9 cellular contexts compared by ENCODE assay signal in the genomic region with DNA sequence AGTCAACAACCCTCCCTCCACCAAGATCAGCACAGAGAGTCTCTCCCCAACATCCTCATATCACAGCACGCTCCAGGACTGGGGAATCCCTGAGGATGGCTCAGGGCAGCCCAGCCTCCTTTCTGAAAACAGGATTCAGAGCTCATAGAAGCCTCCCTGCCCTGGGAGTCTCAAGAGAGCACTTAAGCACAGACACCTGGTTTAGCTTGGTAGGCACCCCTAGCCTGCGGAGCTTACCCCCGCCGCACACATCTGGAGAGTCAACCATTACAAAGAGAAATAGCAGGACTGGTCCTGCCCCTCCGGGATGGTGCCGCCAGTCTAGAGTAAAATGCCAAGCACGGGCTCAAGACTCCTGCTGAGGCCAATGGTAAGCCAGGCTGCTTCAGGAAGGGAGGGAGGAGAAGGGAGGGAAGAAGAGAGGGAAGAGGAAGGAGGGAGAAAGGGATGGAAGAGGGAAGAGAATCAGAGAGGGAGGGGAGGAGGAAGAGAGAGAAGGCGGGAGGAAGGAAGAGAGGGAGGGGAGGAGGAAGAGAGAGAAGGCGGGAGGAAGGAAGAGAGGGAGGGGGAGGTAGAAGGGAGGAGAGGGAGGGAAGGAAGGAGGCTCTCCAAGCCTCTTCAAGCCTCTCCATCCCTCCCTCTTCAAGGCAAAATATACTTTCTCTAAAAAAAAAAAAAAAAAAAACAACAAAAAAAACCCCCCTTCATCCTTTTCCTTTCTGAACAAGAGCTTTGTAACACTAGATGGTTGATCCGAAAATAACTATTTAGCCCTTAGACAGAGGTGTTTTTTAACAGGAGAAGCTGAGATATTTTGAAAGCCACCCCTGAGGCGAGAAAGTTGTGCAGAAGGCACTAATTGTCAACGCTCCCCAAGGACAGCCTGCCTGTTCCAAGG.
DNase-seq lines count a peak whose midpoint lies in the region; ATAC-seq, FAIRE-seq and TF ChIP-seq lines count a peak whose summit lies in the region.
"Had no signal": no experiment of that assay in that cellular context is flagged by ENCODE, and none has a peak within 500 bp of the region (broad histone marks: within the 10 kb centered on the region; RNA-seq: fewer than 3 reads in every experiment).

No MANE protein-coding gene starts in this region.

- H3K4me3 ChIP-seq in liver (ENCODE audit: low read depth in 1 of 3, low read length in 3 of 3) (peak overlapping the region in 1 of 3 donors; percentile 6), HepG2 (replicated peaks in 1 of 3; ENCODE audit: insufficient read depth in 1 of 3, low read depth in 2 of 3, low read length in 3 of 3) (no peak overlapping the region), mesendoderm (ENCODE audit: low read length) (peak overlapping the region; percentile 50)

- H3K4me1 ChIP-seq in liver (ENCODE audit: control insufficient read depth in 4 of 4, insufficient read depth in 4 of 4, low read length in 3 of 4) (peaks cover 5 to 34% (median 24%) of the 10 kb centered on the region in 4 donors), HepG2 (ENCODE audit: insufficient read depth, low read length) (no peaks in the 10 kb centered on the region), mesendoderm (ENCODE audit: control insufficient read depth, low read depth, low read length) (no peaks in the 10 kb centered on the region)

- H3K4me2 ChIP-seq in HepG2 (ENCODE audit: low read depth, low read length): no peak overlapping the region
- H3K4me2 ChIP-seq in mesendoderm (ENCODE audit: low read length): peak overlapping the region; percentile 82

- no peak overlapping the region for H2BK5ac ChIP-seq in mesendoderm (ENCODE audit: low read length)

- H3K9ac ChIP-seq in liver (ENCODE audit: low read depth in 1 of 2, low read length in 2 of 2) (peak overlapping the region in 1 of 2 donors; percentile 32), HepG2 (ENCODE audit: insufficient read depth, low read depth, low read length) (no peak overlapping the region), mesendoderm (ENCODE audit: low read length) (peak overlapping the region; percentile 47)

- TF ChIP-seq EP300 in HepG2 (IDR thresholded peaks at IDR 0.05; ENCODE audit: low read depth in 2 of 2, low read length in 2 of 2) (no peak), HepG2 (CRISPR knock-in tag; IDR thresholded peaks at IDR 0.05; ENCODE audit: borderline replicate concordance) (no peak)

- H2BK15ac ChIP-seq in mesendoderm (replicated peaks; ENCODE audit: low read depth): no peak overlapping the region

- intact Hi-C loops in HepG2 (cut with micrococcal nuclease; ENCODE audit: unreplicated experiment): no loop called here

- CTCF ChIA-PET in HepG2 (lab: Yijun Ruan, JAX; ENCODE audit: low intra/inter-chr PET ratio, low total read pairs): no interaction called here

- no peak overlapping the region for H4K5ac ChIP-seq in mesendoderm (ENCODE audit: low read length)

- TF ChIP-seq POLR2A in HepG2 (IDR thresholded peaks at IDR 0.05; ENCODE audit: insufficient read depth in 1 of 2, low read depth in 2 of 2, low read length in 2 of 2): no peak

- WGBS in liver: 61% methylated on average over 12 of the region's 12 CpGs
- 54% methylated on average over 12 of the region's 12 CpGs for WGBS in HepG2 (ENCODE audit: low lambda C conversion rate)
- no CpG with 5 or more reads among the region's 12 CpGs for WGBS in mesendoderm (ENCODE audit: extremely low coverage, insufficient coverage, low lambda C conversion rate)

- no TSS peak for BruUV-seq in HepG2 (replicated peaks; lab: Mats Ljungman, UMichigan)

- peak overlapping the region; percentile 4 for H3K23ac ChIP-seq in mesendoderm (ENCODE audit: low read length)

- H3K27me3 ChIP-seq in liver (ENCODE audit: control insufficient read depth in 4 of 4, insufficient read depth in 4 of 4, low read length in 3 of 4): no peaks in the 10 kb centered on the region
- peaks cover 3 to 31% of the 10 kb centered on the region in 2 experiments; a peak in 4 of 5 replicates for H3K27me3 ChIP-seq in HepG2 (ENCODE audit: control insufficient read depth in 1 of 2, insufficient read depth in 2 of 2, low read length in 2 of 2)
- no peaks in the 10 kb centered on the region for H3K27me3 ChIP-seq in mesendoderm (ENCODE audit: insufficient read depth, low read length, poor library complexity)

- H3K79me1 ChIP-seq in mesendoderm (ENCODE audit: low read length): no peaks in the 10 kb centered on the region

- peak overlapping the region; percentile 77 for H3K56ac ChIP-seq in mesendoderm (ENCODE audit: low read length)

- POLR2A ChIA-PET in HepG2 (lab: Yijun Ruan, JAX): no interaction called here

- no peak for TF ChIP-seq RAD21 in liver (IDR thresholded peaks at IDR 0.05)
- TF ChIP-seq RAD21 in HepG2 (CRISPR knock-in tag; IDR thresholded peaks at IDR 0.05): no peak

- H3K18ac ChIP-seq in mesendoderm (ENCODE audit: low read length): no peak overlapping the region

- no peak for FAIRE-seq in HepG2 (lab: Jason Lieb, UNC)

- ATAC-seq in HepG2 (no peak), HG03571 (IDR thresholded peaks at IDR 0.05; ENCODE audit: unreplicated experiment) (no peak), HG03045 (IDR thresholded peaks at IDR 0.05; ENCODE audit: unreplicated experiment) (no peak), GM18519 (IDR thresholded peaks at IDR 0.05; ENCODE audit: low FRiP score, unreplicated experiment) (no peak)

- H2AK5ac ChIP-seq in mesendoderm (ENCODE audit: low read length): no peak overlapping the region

- in situ Hi-C loops in HepG2 (cut with HindIII; ENCODE audit: extremely low pct_ligation_motif_present, low pct_unique_long_range_greater_than_20kb): no loop called here

- no peak for TF ChIP-seq CTCF in liver (IDR thresholded peaks at IDR 0.05; ENCODE audit: low read depth, low read length, missing input control)
- no peak for TF ChIP-seq CTCF in HepG2 (CRISPR knock-in tag; IDR thresholded peaks at IDR 0.05)

- no peak overlapping the region for H2BK120ac ChIP-seq in mesendoderm (ENCODE audit: low read depth, low read length)

- DNase-seq in HepG2 (ENCODE audit: low spot score): no peak
- peak; percentile 62 for DNase-seq in mesendoderm
- no peak for DNase-seq in pons (ENCODE audit: low spot score)

- H3K9me3 ChIP-seq in liver (ENCODE audit: control insufficient read depth in 4 of 4, low read length in 3 of 4) (no peaks in the 10 kb centered on the region), HepG2 (ENCODE audit: low read length) (no peaks in the 10 kb centered on the region)

- H4K20me1 ChIP-seq in HepG2 (ENCODE audit: insufficient read depth, low read length): no peaks in the 10 kb centered on the region

- no peak overlapping the region for H2AFZ ChIP-seq in HepG2 (ENCODE audit: low read length)

- H3K36me3 ChIP-seq in liver (ENCODE audit: control insufficient read depth in 4 of 4, insufficient read depth in 3 of 4, low read depth in 1 of 4, low read length in 3 of 4) (no peaks in the 10 kb centered on the region), HepG2 (replicated peaks in 1 of 2; ENCODE audit: control insufficient read depth in 1 of 2, insufficient read depth in 2 of 2, low read length in 2 of 2) (no peaks in the 10 kb centered on the region), mesendoderm (ENCODE audit: control insufficient read depth, insufficient read depth, low read length) (no peaks in the 10 kb centered on the region)

- H3K27ac ChIP-seq in liver (ENCODE audit: low read depth in 1 of 2, low read length in 2 of 2) (peak overlapping the region; percentile 54 to 77), HepG2 (ENCODE audit: extremely low read length, insufficient read depth, low read length) (no peak overlapping the region), cingulate gyrus (ENCODE audit: low read depth, low read length) (peak overlapping the region; percentile 25), mesendoderm (ENCODE audit: low read depth, low read length) (no peak overlapping the region)
- H3K27ac ChIP-seq: C4-2B had no signal

- H4K8ac ChIP-seq in mesendoderm (ENCODE audit: low read depth, low read length): no peak overlapping the region

- H3K4ac ChIP-seq in mesendoderm (ENCODE audit: low read depth, low read length): no peak overlapping the region

- no peaks in the 10 kb centered on the region for H3K79me2 ChIP-seq in HepG2 (ENCODE audit: insufficient read depth, low read length)
- H3K79me2 ChIP-seq in mesendoderm (ENCODE audit: control insufficient read depth, insufficient read depth, low read length): no peaks in the 10 kb centered on the region

TF ChIP-seq in liver, 16 proteins besides CTCF, POLR2A, EP300 and RAD21 (continues in another document):
- no peak for TF ChIP-seq FOXA2 (IDR thresholded peaks at IDR 0.05)

TF ChIP-seq in HepG2, 621 proteins besides CTCF, POLR2A, EP300 and RAD21:
- no peak for TF ChIP-seq NONO (IDR thresholded peaks at IDR 0.05)
- no peak for TF ChIP-seq NONO (CRISPR knock-in tag; conservative IDR thresholded peaks at IDR 0.05)
- TF ChIP-seq SOX5 (CRISPR knock-in tag; IDR thresholded peaks at IDR 0.05; ENCODE audit: borderline replicate concordance): no peak
- TF ChIP-seq, protein P1, sequence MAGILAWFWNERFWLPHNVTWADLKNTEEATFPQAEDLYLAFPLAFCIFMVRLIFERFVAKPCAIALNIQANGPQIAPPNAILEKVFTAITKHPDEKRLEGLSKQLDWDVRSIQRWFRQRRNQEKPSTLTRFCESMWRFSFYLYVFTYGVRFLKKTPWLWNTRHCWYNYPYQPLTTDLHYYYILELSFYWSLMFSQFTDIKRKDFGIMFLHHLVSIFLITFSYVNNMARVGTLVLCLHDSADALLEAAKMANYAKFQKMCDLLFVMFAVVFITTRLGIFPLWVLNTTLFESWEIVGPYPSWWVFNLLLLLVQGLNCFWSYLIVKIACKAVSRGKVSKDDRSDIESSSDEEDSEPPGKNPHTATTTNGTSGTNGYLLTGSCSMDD (CRISPR knock-in tag; IDR thresholded peaks at IDR 0.05): no peak
- TF ChIP-seq KAT7 (CRISPR knock-in tag; IDR thresholded peaks at IDR 0.05; ENCODE audit: borderline replicate concordance): no peak
- TF ChIP-seq TEAD2 (CRISPR knock-in tag; IDR thresholded peaks at IDR 0.05): no peak
- TF ChIP-seq CHD2 (IDR thresholded peaks at IDR 0.05; ENCODE audit: low read depth, low read length): no peak
- TF ChIP-seq KLF6 (CRISPR knock-in tag; IDR thresholded peaks at IDR 0.05): no peak
- TF ChIP-seq HOXA3 (CRISPR knock-in tag; IDR thresholded peaks at IDR 0.05): no peak

Comparison
In these comparisons a context has a peak if more than half of its experiments do, and no peak if none do; other contexts are left out.
1. H3K27ac ChIP-seq: peak in liver (2 of 2) and cingulate gyrus (single experiment); none in HepG2 (single experiment) and mesendoderm (single experiment).